8 cellular contexts compared by ENCODE assay signal in genomic region chr7:137903382-137904169, GRCh38. TPM values are rescaled to one million over a fixed set of nuclear protein-coding genes. Genes with fewer than 3 reads are reported as not detected.
DNase-seq lines count a peak whose midpoint lies in the region; ATAC-seq and TF ChIP-seq lines count a peak whose summit lies in the region.

No MANE protein-coding gene starts in this region.

- peaks cover 15% of the 10 kb centered on the region for H3K4me1 Mint-ChIP-seq in central memory CD8-positive, alpha-beta T cell

- ATAC-seq in GM19025 (IDR thresholded peaks at IDR 0.05; ENCODE audit: low read depth, unreplicated experiment) (peak; percentile 49), HG03159 (IDR thresholded peaks at IDR 0.05; ENCODE audit: unreplicated experiment) (peak; percentile 74), left lobe of liver (peak; percentile 87)
- peak; percentile 66 for ATAC-seq in central memory CD8-positive, alpha-beta T cell (replicated peaks; ENCODE audit: extremely low read depth, poor library complexity, severe bottlenecking)

- H3K4me3 Mint-ChIP-seq in central memory CD8-positive, alpha-beta T cell, result no peak overlapping the region

- H3K27ac Mint-ChIP-seq in central memory CD8-positive, alpha-beta T cell (ENCODE audit: low read depth), result no peak overlapping the region

- peak; percentile 64 for TF ChIP-seq CTCF in WI38 (IDR thresholded peaks at IDR 0.05; ENCODE audit: low read depth, low read length)

- H3K27me3 Mint-ChIP-seq in central memory CD8-positive, alpha-beta T cell, result no peaks in the 10 kb centered on the region

- DNase-seq in Ammon's horn (ENCODE audit: low spot score) (peak; percentile 89), NCI-H2196 treated with DMSO at 0.1 percent for 48 hours (lab: John Stamatoyannopoulos, UW; ENCODE audit: unreplicated experiment) (peak; percentile 53), left lobe of liver (ENCODE audit: low spot score) (peak; percentile 64)
- peak; percentile 40 to 49 for DNase-seq in central memory CD8-positive, alpha-beta T cell (ENCODE audit: low spot score in 2 of 2)
- DNase-seq in stimulated activated CD4-positive, alpha-beta T cell treated with anti-CD3 and anti-CD28 coated beads, TNF-alpha, amount 100 ng/mL, for 4 hours (ENCODE audit: low read depth in 3 of 3), result peak; percentile 18 to 52 (median 30)

- H3K36me3 Mint-ChIP-seq in central memory CD8-positive, alpha-beta T cell (ENCODE audit: insufficient read depth), result peaks cover 38% of the 10 kb centered on the region

- no peak overlapping the region for H3K4me3 ChIP-seq in WI38 (ENCODE audit: low read depth, low read length)

- H3K9me3 Mint-ChIP-seq in central memory CD8-positive, alpha-beta T cell, result no peaks in the 10 kb centered on the region

RNA-seq across cellular contexts. Expression of gene DGKI, which starts 56.8 kb away (rescaled TPM):
- 0.35 TPM for total RNA-seq in left lobe of liver

Comparison
In these comparisons a context has a peak if more than half of its experiments do, and no peak if none do; other contexts are left out.
1. DNase-seq: peak in every context shown above with its lines; median percentile 89 in Ammon's horn; 64 in left lobe of liver; 53 in NCI-H2196 treated with DMSO at 0.1 percent for 48 hours; 44 in central memory CD8-positive, alpha-beta T cell; 30 in stimulated activated CD4-positive, alpha-beta T cell treated with anti-CD3 and anti-CD28 coated beads, TNF-alpha, amount 100 ng/mL, for 4 hours.